ENCODE assay signal across 23 cellular contexts in genomic region chr6:78561015-78561414, GRCh38.
DNase-seq lines count a peak whose midpoint lies in the region; ATAC-seq, FAIRE-seq and TF ChIP-seq lines count a peak whose summit lies in the region.
"Had no signal": no experiment of that assay in that cellular context is flagged by ENCODE, and none has a peak within 500 bp of the region (broad histone marks: within the 10 kb centered on the region; RNA-seq: fewer than 3 reads in every experiment).

No MANE protein-coding gene starts in this region.

- no peaks in the 10 kb centered on the region for H3K27me3 ChIP-seq in IMR-90 (ENCODE audit: control insufficient read depth, insufficient read depth, low read length)
- no peaks in the 10 kb centered on the region for H3K27me3 ChIP-seq in bronchial epithelial cell (ENCODE audit: control insufficient read depth, insufficient read depth, low read length)
- no peaks in the 10 kb centered on the region for H3K27me3 ChIP-seq in CD8-positive, alpha-beta memory T cell (ENCODE audit: insufficient read depth, low read length, poor library complexity, severe bottlenecking)
- H3K27me3 ChIP-seq in PC-3 (ENCODE audit: low read length) = no peaks in the 10 kb centered on the region
- H3K27me3 ChIP-seq: BLaER1 treated with 17β-estradiol and CSF1 and Interleukin-3, amounts not matched to agents 10 nM and 100 nM; SJSA1 had no signal

- no peak overlapping the region for H3K23ac ChIP-seq in IMR-90 (ENCODE audit: low read depth, low read length)

- BruUV-seq in IMR-90 (replicated peaks; lab: Mats Ljungman, UMichigan) (no TSS peak), PC-3 (replicated peaks; lab: Mats Ljungman, UMichigan) (no TSS peak)

- H3K9me3 ChIP-seq in IMR-90 (ENCODE audit: control insufficient read depth, insufficient read depth, low read length) (peaks cover 3% of the 10 kb centered on the region; the same call in 1 of the 2 replicates), PC-3 (ENCODE audit: low read length) (no peaks in the 10 kb centered on the region)
- H3K9me3 ChIP-seq in CD8-positive, alpha-beta memory T cell (ENCODE audit: low read length) = no peaks in the 10 kb centered on the region
- H3K9me3 ChIP-seq: SJSA1 had no signal

- H2BK15ac ChIP-seq in IMR-90 (ENCODE audit: low read depth, low read length) = no peak overlapping the region

- H3F3A ChIP-seq in PC-3 (ENCODE audit: low read length, unreplicated experiment) = no peaks in the 10 kb centered on the region

- CTCF ChIA-PET in IMR-90 (lab: Yijun Ruan, JAX) = no interaction called here
- CTCF ChIA-PET in CD8-positive, alpha-beta memory T cell (lab: Charles Lee) = no interaction called here
- CTCF ChIA-PET in PC-3 (lab: Charles Lee) = no interaction called here

- no peaks in the 10 kb centered on the region for H3K36me3 ChIP-seq in IMR-90 (ENCODE audit: control insufficient read depth, insufficient read depth, low read length)
- H3K36me3 ChIP-seq in bronchial epithelial cell (ENCODE audit: control insufficient read depth, insufficient read depth, low read length) = no peaks in the 10 kb centered on the region
- no peaks in the 10 kb centered on the region for H3K36me3 ChIP-seq in CD8-positive, alpha-beta memory T cell (ENCODE audit: insufficient read depth, low read length)
- H3K36me3 ChIP-seq in PC-3 (ENCODE audit: low read depth, low read length) = no peaks in the 10 kb centered on the region
- H3K36me3 ChIP-seq: BLaER1 treated with 17β-estradiol and CSF1 and Interleukin-3, amounts not matched to agents 10 nM and 100 nM; SJSA1 had no signal

- POLR2A ChIA-PET in IMR-90 (lab: Charles Lee; ENCODE audit: unreplicated experiment) (no interaction called here), PC-3 (lab: Charles Lee; ENCODE audit: unreplicated experiment) (no interaction called here)
- POLR2A ChIA-PET in CD8-positive, alpha-beta memory T cell (lab: Charles Lee) = no interaction called here

- no peak overlapping the region for H4K5ac ChIP-seq in IMR-90 (ENCODE audit: low read depth, low read length)

- H3K4me1 ChIP-seq in IMR-90 (ENCODE audit: control insufficient read depth, insufficient read depth, low read length) (no peaks in the 10 kb centered on the region; the same call in 1 of the 2 replicates), PC-3 (ENCODE audit: insufficient read depth, low read length) (no peaks in the 10 kb centered on the region)
- no peaks in the 10 kb centered on the region for H3K4me1 ChIP-seq in CD8-positive, alpha-beta memory T cell (ENCODE audit: insufficient read depth, low read length)
- H3K4me1 ChIP-seq: BLaER1 treated with 17β-estradiol and CSF1 and Interleukin-3, amounts not matched to agents 10 nM and 100 nM; SJSA1 had no signal

- no peak overlapping the region for H4K8ac ChIP-seq in IMR-90 (ENCODE audit: low read depth in 2 of 2, low read length in 2 of 2)

- H2BK120ac ChIP-seq in IMR-90 (ENCODE audit: low read depth, low read length) = no peak overlapping the region

- no peak overlapping the region for H3K14ac ChIP-seq in IMR-90 (replicated peaks; ENCODE audit: low read depth, low read length)

- intact Hi-C loops in IMR-90 (cut with micrococcal nuclease) = no loop called here
- intact Hi-C loops in PC-3 (cut with micrococcal nuclease) = no loop called here

- no peak overlapping the region for H3K56ac ChIP-seq in IMR-90 (ENCODE audit: extremely low read depth, insufficient read depth, low read length)

- no peaks in the 10 kb centered on the region for H3K79me1 ChIP-seq in IMR-90 (ENCODE audit: low read depth in 1 of 2, low read length in 2 of 2)

- no peak overlapping the region for H3K4me3 ChIP-seq in IMR-90 (ENCODE audit: insufficient read depth, low read depth, low read length)
- no peak overlapping the region for H3K4me3 ChIP-seq in bronchial epithelial cell (ENCODE audit: low read depth, low read length)
- H3K4me3 ChIP-seq in foreskin fibroblast (ENCODE audit: low read depth in 1 of 2, low read length in 2 of 2) = no peak overlapping the region
- no peak overlapping the region for H3K4me3 ChIP-seq in CD8-positive, alpha-beta memory T cell (ENCODE audit: low read length)
- no peak overlapping the region for H3K4me3 ChIP-seq in PC-3 (ENCODE audit: low read length)
- H3K4me3 ChIP-seq: BLaER1 treated with 17β-estradiol and CSF1 and Interleukin-3, amounts not matched to agents 10 nM and 100 nM; SJSA1 had no signal

- H3K79me2 ChIP-seq in PC-3 (ENCODE audit: low read length) = no peaks in the 10 kb centered on the region

- H3K18ac ChIP-seq in IMR-90 (ENCODE audit: low read depth, low read length) = no peak overlapping the region

- H2AK9ac ChIP-seq in IMR-90 (replicated peaks; ENCODE audit: low read depth, low read length, poor library complexity) = no peak overlapping the region

- peak; percentile 49 for DNase-seq in EH (ENCODE audit: low read depth)
- DNase-seq in IMR-90 = peak; percentile 33
- DNase-seq in bronchial epithelial cell (ENCODE audit: low read depth) = peak; percentile 8
- DNase-seq in foreskin fibroblast = peak; percentile 4 to 15
- no peak for DNase-seq in CD8-positive, alpha-beta memory T cell
- no peak for DNase-seq in PC-3
- DNase-seq: 8988T; CD4-positive, alpha-beta memory T cell; DND-41; GDM1; KBM-7; NCI-H1105; NCI-H1694; NCI-H2081 treated with DMSO at 0.1 percent for 48 hours; NCI-H2171 treated with DMSO at 0.1 percent for 48 hours; NCI-H446; NCI-H526 had no signal

- peaks cover 2 to 17% (median 11%) of the 10 kb centered on the region in 5 donors for H3K9me3 Mint-ChIP-seq in CD8-positive, alpha-beta memory T cell

- dilution Hi-C loops in IMR-90 (cut with HindIII; ENCODE audit: low sequenced_read_pairs, unreplicated experiment) = no loop called here

- H3K9ac ChIP-seq in IMR-90 (ENCODE audit: low read depth, low read length) = no peak overlapping the region
- H3K9ac ChIP-seq in PC-3 (ENCODE audit: low read length) = no peak overlapping the region
- H3K9ac ChIP-seq: BLaER1 treated with 17β-estradiol and CSF1 and Interleukin-3, amounts not matched to agents 10 nM and 100 nM had no signal

- ATAC-seq in IMR-90 (ENCODE audit: low read depth) (peak; percentile 53), HG03108 (IDR thresholded peaks at IDR 0.05; ENCODE audit: unreplicated experiment) (no peak), GM19324 (IDR thresholded peaks at IDR 0.05; ENCODE audit: low FRiP score, unreplicated experiment) (no peak), PC-3 (no peak)
- ATAC-seq: HepG2 had no signal

- no peak overlapping the region for H4K91ac ChIP-seq in IMR-90 (ENCODE audit: insufficient read depth, low read depth, low read length)

- no peak overlapping the region for H2AK5ac ChIP-seq in IMR-90 (ENCODE audit: low read depth, low read length)

- H3K27ac Mint-ChIP-seq in CD8-positive, alpha-beta memory T cell = no peak overlapping the region
- H3K27ac Mint-ChIP-seq: CD4-positive, alpha-beta memory T cell had no signal

- no peaks in the 10 kb centered on the region for H4K20me1 ChIP-seq in IMR-90 (ENCODE audit: insufficient read depth, low read length)
- no peaks in the 10 kb centered on the region for H4K20me1 ChIP-seq in PC-3 (ENCODE audit: low read length)
- H4K20me1 ChIP-seq: BLaER1 treated with 17β-estradiol and CSF1 and Interleukin-3, amounts not matched to agents 10 nM and 100 nM had no signal

- no peak for TF ChIP-seq POLR2A in IMR-90 (IDR thresholded peaks at IDR 0.05; ENCODE audit: low read depth, low read length)

- no peak overlapping the region for H3K4ac ChIP-seq in IMR-90 (ENCODE audit: low read depth, low read length)

- H3K9me1 ChIP-seq in IMR-90 (ENCODE audit: insufficient read depth, low read length) = no peaks in the 10 kb centered on the region

- no peak overlapping the region for H2BK5ac ChIP-seq in IMR-90 (ENCODE audit: low read depth, low read length, poor library complexity, severe bottlenecking)

- no peak for TF ChIP-seq RAD21 in IMR-90 (IDR thresholded peaks at IDR 0.05; ENCODE audit: low read length)

- H2AFZ ChIP-seq in IMR-90 (replicated peaks; ENCODE audit: low read length, poor library complexity) (no peak overlapping the region), PC-3 (ENCODE audit: low read length) (no peak overlapping the region)

- no peaks in the 10 kb centered on the region for H3K9me2 ChIP-seq in PC-3 (replicated peaks; ENCODE audit: low read length)

- H3K36me3 Mint-ChIP-seq in CD8-positive, alpha-beta memory T cell = no peaks in the 10 kb centered on the region
- H3K36me3 Mint-ChIP-seq: CD4-positive, alpha-beta memory T cell had no signal

- no peak overlapping the region for H2BK20ac ChIP-seq in IMR-90 (ENCODE audit: low read depth, low read length)

- TF ChIP-seq CTCF in IMR-90 (conservative IDR thresholded peaks at IDR 0.05; ENCODE audit: low read depth, low read length) (no peak), bronchial epithelial cell (IDR thresholded peaks at IDR 0.05; ENCODE audit: insufficient read depth, low read length, severe bottlenecking) (no peak), foreskin fibroblast (IDR thresholded peaks at IDR 0.05; ENCODE audit: low read depth, low read length) (no peak), PC-3 (conservative IDR thresholded peaks at IDR 0.05; ENCODE audit: low read depth, low read length) (no peak)

- no peak for FAIRE-seq in bronchial epithelial cell (lab: Jason Lieb, UNC)
- FAIRE-seq: HepG2, RCC 7860 had no signal

- in situ Hi-C loops in IMR-90 (cut with MboI; ENCODE audit: low sequenced_read_pairs) = no loop called here

- no peaks in the 10 kb centered on the region for H3K4me1 Mint-ChIP-seq in CD8-positive, alpha-beta memory T cell
- H3K4me1 Mint-ChIP-seq: CD4-positive, alpha-beta memory T cell had no signal

- H3K27me3 Mint-ChIP-seq in CD8-positive, alpha-beta memory T cell = no peaks in the 10 kb centered on the region
- H3K27me3 Mint-ChIP-seq: CD4-positive, alpha-beta memory T cell had no signal

- H3K4me2 ChIP-seq in IMR-90 (ENCODE audit: low read depth, low read length) (no peak overlapping the region), PC-3 (ENCODE audit: low read length) (no peak overlapping the region)
- H3K4me2 ChIP-seq: BLaER1 treated with 17β-estradiol and CSF1 and Interleukin-3, amounts not matched to agents 10 nM and 100 nM had no signal

- H3K27ac ChIP-seq in IMR-90 (ENCODE audit: insufficient read depth, low read length) = no peak overlapping the region
- no peak overlapping the region for H3K27ac ChIP-seq in CD8-positive, alpha-beta memory T cell (ENCODE audit: low read depth, low read length)
- no peak overlapping the region for H3K27ac ChIP-seq in PC-3 (ENCODE audit: low read length)
- H3K27ac ChIP-seq: BLaER1 treated with 17β-estradiol and CSF1 and Interleukin-3, amounts not matched to agents 10 nM and 100 nM; SJSA1 had no signal

- H3K4me3 Mint-ChIP-seq in CD8-positive, alpha-beta memory T cell = no peak overlapping the region
- H3K4me3 Mint-ChIP-seq: CD4-positive, alpha-beta memory T cell had no signal

TF ChIP-seq in IMR-90, 13 proteins besides CTCF, POLR2A, EP300 and RAD21:
- TF ChIP-seq RFX5 (IDR thresholded peaks at IDR 0.05; ENCODE audit: low read depth, low read length) (no peak), RCOR1 (IDR thresholded peaks at IDR 0.05; ENCODE audit: insufficient replicate concordance, low read length) (no peak), BHLHE40 (IDR thresholded peaks at IDR 0.05; ENCODE audit: low read depth, low read length) (no peak), CEBPB (IDR thresholded peaks at IDR 0.05; ENCODE audit: low read depth, low read length) (no peak), MAFK (IDR thresholded peaks at IDR 0.05; ENCODE audit: low read depth, low read length) (no peak), CHD1 (IDR thresholded peaks at IDR 0.05; ENCODE audit: low read depth, low read length) (no peak), SMC3 (IDR thresholded peaks at IDR 0.05; ENCODE audit: low read depth, low read length) (no peak)

Comparison
In these comparisons a context has a peak if more than half of its experiments do, and no peak if none do; other contexts are left out.
1. DNase-seq: peak in EH (single experiment), IMR-90 (single experiment), bronchial epithelial cell (single experiment) and foreskin fibroblast (2 of 2); none in CD8-positive, alpha-beta memory T cell (0 of 5) and PC-3 (single experiment).